Comparison of ENCODE assay signal across 26 cellular contexts in the genomic region with DNA sequence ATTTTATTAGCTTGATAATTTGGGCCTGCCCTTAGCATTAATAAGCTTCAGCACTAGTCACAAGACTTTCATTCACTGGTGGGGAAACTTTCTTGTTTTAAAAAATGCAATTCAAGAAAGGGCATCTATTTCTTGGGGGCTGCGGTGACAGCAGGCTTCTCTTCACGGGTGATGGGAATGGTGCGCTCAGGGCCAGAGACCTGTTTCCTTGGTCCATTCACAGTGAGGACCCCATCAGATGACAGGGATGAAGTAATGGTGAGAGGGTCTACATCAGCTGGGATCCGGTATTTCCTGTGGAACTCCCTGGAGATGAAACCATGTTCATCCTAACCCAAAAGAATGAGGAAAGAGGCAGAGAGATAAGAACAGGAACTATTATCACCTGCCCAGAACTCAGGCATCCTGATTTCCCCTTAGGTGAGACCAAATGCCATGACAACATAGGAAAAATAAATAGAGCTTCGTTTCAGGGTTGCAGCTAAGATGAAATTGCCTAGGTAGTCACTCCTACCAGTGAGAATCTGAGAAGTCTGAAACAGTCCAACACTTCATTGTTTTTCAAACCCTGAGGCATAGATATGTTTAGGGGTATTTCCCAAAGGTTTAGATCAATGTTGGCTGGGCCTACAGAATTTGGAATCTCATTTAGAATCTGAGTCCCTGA. TPM values are rescaled to one million over a fixed set of nuclear protein-coding genes. Genes with fewer than 3 reads are reported as not detected.
DNase-seq lines count a peak whose midpoint lies in the region; ATAC-seq, FAIRE-seq and TF ChIP-seq lines count a peak whose summit lies in the region.
"Had no signal": no experiment of that assay in that cellular context is flagged by ENCODE, and none has a peak within 500 bp of the region (broad histone marks: within the 10 kb centered on the region; RNA-seq: fewer than 3 reads in every experiment).

No MANE protein-coding gene starts in this region.

- no peak overlapping the region for H2BK15ac ChIP-seq in mesendoderm (replicated peaks; ENCODE audit: low read depth)

- no peak overlapping the region for H2AK5ac ChIP-seq in mesendoderm (ENCODE audit: low read length)

- POLR2A ChIA-PET in SK-N-SH (lab: Yijun Ruan, JAX), result no interaction called here
- POLR2A ChIA-PET in activated CD8-positive, alpha-beta T cell treated with anti-CD3 and anti-CD28 coated beads, Interleukin-2, amount 10 ng/mL, durations not matched to agents 7 days and 5 days (lab: Charles Lee), result no interaction called here

- peaks cover 28 to 32% of the 10 kb centered on the region in 2 donors for H3K27me3 Mint-ChIP-seq in natural killer cell treated with Interleukin-12 subunit alpha and Interleukin-12 subunit beta and Interleukin-15 and Interleukin-18, amount 100 ng/mL, for 72 hours
- peaks cover 32% of the 10 kb centered on the region for H3K27me3 Mint-ChIP-seq in activated CD8-positive, alpha-beta T cell treated with anti-CD3 and anti-CD28 coated beads, Interleukin-2, amount 10 ng/mL, durations not matched to agents 7 days and 5 days (ENCODE audit: low read depth)

- H2AFZ ChIP-seq in SK-N-SH (ENCODE audit: low read depth), result no peak overlapping the region

- no peak for TF ChIP-seq RAD21 in SK-N-SH (IDR thresholded peaks at IDR 0.05; ENCODE audit: low read length)

- no peak overlapping the region for H3K27ac Mint-ChIP-seq in natural killer cell treated with Interleukin-12 subunit alpha and Interleukin-12 subunit beta and Interleukin-15 and Interleukin-18, amount 100 ng/mL, for 72 hours
- no peak overlapping the region for H3K27ac Mint-ChIP-seq in activated CD8-positive, alpha-beta T cell treated with anti-CD3 and anti-CD28 coated beads, Interleukin-2, amount 10 ng/mL, durations not matched to agents 7 days and 5 days
- H3K27ac Mint-ChIP-seq: CD4-positive, CD25-positive, alpha-beta regulatory T cell; endodermal cell had no signal

- no peak for TF ChIP-seq EP300 in SK-N-SH (IDR thresholded peaks at IDR 0.05; ENCODE audit: borderline replicate concordance in 1 of 2, low read depth in 1 of 2, low read length in 1 of 2)

- H3K9me3 Mint-ChIP-seq in natural killer cell treated with Interleukin-12 subunit alpha and Interleukin-12 subunit beta and Interleukin-15 and Interleukin-18, amount 100 ng/mL, for 72 hours, result no peaks in the 10 kb centered on the region
- no peaks in the 10 kb centered on the region for H3K9me3 Mint-ChIP-seq in activated CD8-positive, alpha-beta T cell treated with anti-CD3 and anti-CD28 coated beads, Interleukin-2, amount 10 ng/mL, durations not matched to agents 7 days and 5 days (ENCODE audit: insufficient read depth)
- H3K9me3 Mint-ChIP-seq: CD4-positive, CD25-positive, alpha-beta regulatory T cell had no signal

- no peak for ATAC-seq in natural killer cell treated with Interleukin-12 subunit alpha and Interleukin-12 subunit beta and Interleukin-15 and Interleukin-18, amount 100 ng/mL, for 72 hours
- ATAC-seq in activated CD8-positive, alpha-beta T cell treated with anti-CD3 and anti-CD28 coated beads, Interleukin-2, amount 10 ng/mL, durations not matched to agents 7 days and 5 days, result no peak
- ATAC-seq: HCT116 had no signal

- no peaks in the 10 kb centered on the region for H3K36me3 Mint-ChIP-seq in natural killer cell treated with Interleukin-12 subunit alpha and Interleukin-12 subunit beta and Interleukin-15 and Interleukin-18, amount 100 ng/mL, for 72 hours
- no peaks in the 10 kb centered on the region for H3K36me3 Mint-ChIP-seq in activated CD8-positive, alpha-beta T cell treated with anti-CD3 and anti-CD28 coated beads, Interleukin-2, amount 10 ng/mL, durations not matched to agents 7 days and 5 days (ENCODE audit: low read depth)
- H3K36me3 Mint-ChIP-seq: CD4-positive, CD25-positive, alpha-beta regulatory T cell had no signal

- no peak overlapping the region for H3K23ac ChIP-seq in mesendoderm (ENCODE audit: low read length)

- DNase-seq in HTR-8/SVneo (ENCODE audit: insufficient read length, low spot score) (no peak), cerebellar cortex (ENCODE audit: low spot score) (peak; percentile 24), mesendoderm (peak; percentile 41), SK-N-SH (no peak), NOMO-1 treated with DMSO at 0.1 percent for 48 hours (lab: John Stamatoyannopoulos, UW; ENCODE audit: unreplicated experiment) (no peak)
- no peak for DNase-seq in natural killer cell treated with Interleukin-12 subunit alpha and Interleukin-12 subunit beta and Interleukin-15 and Interleukin-18, amount 100 ng/mL, for 72 hours (ENCODE audit: low spot score)
- DNase-seq in activated CD8-positive, alpha-beta T cell treated with anti-CD3 and anti-CD28 coated beads, Interleukin-2, amount 10 ng/mL, durations not matched to agents 7 days and 5 days, result no peak
- DNase-seq: activated CD4-positive, alpha-beta T cell treated with anti-CD3 and anti-CD28 coated beads, Interleukin-2, amount 50 U/mL, for 1 hour; activated CD8-positive, alpha-beta memory T cell treated with anti-CD3 and anti-CD28 coated beads, Interleukin-2, amount 50 U/mL, for 48 hours; activated effector memory CD4-positive, alpha-beta T cell treated with anti-CD3 and anti-CD28 coated beads, Interleukin-2, amount 50 U/mL, for 16 hours; CD4-positive, CD25-positive, alpha-beta regulatory T cell; endodermal cell; IMR-90; MG63; NCI-H1436 treated with DMSO at 0.1 percent for 48 hours; NCI-H2171; NCI-H69; OCI-M1; retina; SHP77 treated with DMSO at 0.1 percent for 48 hours; stimulated activated naive CD4-positive, alpha-beta T cell; T-helper 1 cell had no signal

- no peak overlapping the region for H3K4ac ChIP-seq in mesendoderm (ENCODE audit: low read depth, low read length)

- H4K8ac ChIP-seq in mesendoderm (ENCODE audit: low read depth, low read length), result no peak overlapping the region

- no peaks in the 10 kb centered on the region for H3K79me1 ChIP-seq in mesendoderm (ENCODE audit: low read length)

- no peaks in the 10 kb centered on the region for H4K20me1 ChIP-seq in SK-N-SH (ENCODE audit: insufficient read depth)

- H3K27ac ChIP-seq in mesendoderm (ENCODE audit: low read depth, low read length) (no peak overlapping the region), subcutaneous abdominal adipose tissue (ENCODE audit: low read depth, low read length) (peak overlapping the region; percentile 96), SK-N-SH (ENCODE audit: low read depth in 2 of 2, low read length in 1 of 2) (no peak overlapping the region)

- H2BK5ac ChIP-seq in mesendoderm (ENCODE audit: low read length), result no peak overlapping the region

- CTCF ChIA-PET in SK-N-SH (lab: Yijun Ruan, JAX), result no interaction called here
- CTCF ChIA-PET in activated CD8-positive, alpha-beta T cell treated with anti-CD3 and anti-CD28 coated beads, Interleukin-2, amount 10 ng/mL, durations not matched to agents 7 days and 5 days (lab: Charles Lee), result interaction anchor here (2.2 kb wide), 1 partner anchor 10 kb away, joined by 6 read pairs; a partner anchor contains a TSS

- no peak for TF ChIP-seq CTCF in SK-N-SH (IDR thresholded peaks at IDR 0.05)

- H3K4me3 Mint-ChIP-seq in natural killer cell treated with Interleukin-12 subunit alpha and Interleukin-12 subunit beta and Interleukin-15 and Interleukin-18, amount 100 ng/mL, for 72 hours, result no peak overlapping the region
- H3K4me3 Mint-ChIP-seq in activated CD8-positive, alpha-beta T cell treated with anti-CD3 and anti-CD28 coated beads, Interleukin-2, amount 10 ng/mL, durations not matched to agents 7 days and 5 days, result no peak overlapping the region
- H3K4me3 Mint-ChIP-seq: CD4-positive, CD25-positive, alpha-beta regulatory T cell; endodermal cell had no signal

- WGBS in mesendoderm (ENCODE audit: extremely low coverage, insufficient coverage, low lambda C conversion rate), result no CpG with 5 or more reads among the region's 5 CpGs
- WGBS in SK-N-SH (ENCODE audit: low lambda C conversion rate), result 78% methylated on average over 5 of the region's 5 CpGs

- FAIRE-seq in HTR-8/SVneo (lab: Jason Lieb, UNC), result peak; percentile 82
- FAIRE-seq: GM12892 had no signal

- no peak overlapping the region for H4K5ac ChIP-seq in mesendoderm (ENCODE audit: low read length)

- no peaks in the 10 kb centered on the region for H3K79me2 ChIP-seq in mesendoderm (ENCODE audit: control insufficient read depth, insufficient read depth, low read length)
- H3K79me2 ChIP-seq in SK-N-SH (ENCODE audit: insufficient read depth), result no peaks in the 10 kb centered on the region

- no peaks in the 10 kb centered on the region for H3K4me1 Mint-ChIP-seq in natural killer cell treated with Interleukin-12 subunit alpha and Interleukin-12 subunit beta and Interleukin-15 and Interleukin-18, amount 100 ng/mL, for 72 hours (ENCODE audit: low read depth in 2 of 2)
- H3K4me1 Mint-ChIP-seq in activated CD8-positive, alpha-beta T cell treated with anti-CD3 and anti-CD28 coated beads, Interleukin-2, amount 10 ng/mL, durations not matched to agents 7 days and 5 days (ENCODE audit: low read depth), result no peaks in the 10 kb centered on the region
- H3K4me1 Mint-ChIP-seq: CD4-positive, CD25-positive, alpha-beta regulatory T cell had no signal

- no peak overlapping the region for H2BK120ac ChIP-seq in mesendoderm (ENCODE audit: low read depth, low read length)

- H3K9me3 ChIP-seq in subcutaneous abdominal adipose tissue (ENCODE audit: control insufficient read depth in 5 of 5, low read length in 5 of 5), result no peaks in the 10 kb centered on the region
- H3K9me3 ChIP-seq in SK-N-SH, result no peaks in the 10 kb centered on the region

- H3K4me1 ChIP-seq in mesendoderm (ENCODE audit: control insufficient read depth, low read depth, low read length) (peaks cover 24% of the 10 kb centered on the region), subcutaneous abdominal adipose tissue (ENCODE audit: control insufficient read depth in 5 of 5, insufficient read depth in 5 of 5, low read length in 5 of 5) (peaks cover 7 to 56% (median 47%) of the 10 kb centered on the region in 5 donors), SK-N-SH (ENCODE audit: control insufficient read depth in 1 of 2, insufficient read depth in 2 of 2, low read depth in 1 of 2, low read length in 1 of 2) (peaks cover 6 to 7% of the 10 kb centered on the region in 2 experiments; a peak in 2 of 4 replicates)

- H3K4me2 ChIP-seq in mesendoderm (ENCODE audit: low read length) (no peak overlapping the region), SK-N-SH (no peak overlapping the region)

- no peak overlapping the region for H3K56ac ChIP-seq in mesendoderm (ENCODE audit: low read length)

- no peaks in the 10 kb centered on the region for H3K36me3 ChIP-seq in mesendoderm (ENCODE audit: control insufficient read depth, insufficient read depth, low read length)
- H3K36me3 ChIP-seq in subcutaneous abdominal adipose tissue (ENCODE audit: control insufficient read depth in 5 of 5, insufficient read depth in 5 of 5, low read length in 5 of 5), result peaks cover 8 to 22% (median 15%) of the 10 kb centered on the region in 5 donors
- H3K36me3 ChIP-seq in SK-N-SH (replicated peaks in 1 of 2; ENCODE audit: control insufficient read depth in 1 of 2, insufficient read depth in 2 of 2, low read length in 1 of 2), result no peaks in the 10 kb centered on the region
- H3K36me3 ChIP-seq: MG63 had no signal

- H3K4me3 ChIP-seq in mesendoderm (ENCODE audit: low read length), result no peak overlapping the region
- peak overlapping the region in 4 of 5 donors; percentile 70 to 87 (median 80) for H3K4me3 ChIP-seq in subcutaneous abdominal adipose tissue (ENCODE audit: low read depth in 1 of 5, low read length in 5 of 5)
- H3K4me3 ChIP-seq in SK-N-SH (ENCODE audit: low read depth in 2 of 2, low read length in 1 of 2), result no peak overlapping the region
- H3K4me3 ChIP-seq: MG63 had no signal

- H3K27me3 ChIP-seq in mesendoderm (ENCODE audit: insufficient read depth, low read length, poor library complexity) (no peaks in the 10 kb centered on the region), subcutaneous abdominal adipose tissue (ENCODE audit: control insufficient read depth in 5 of 5, insufficient read depth in 4 of 5, low read length in 5 of 5) (peaks cover 0 to 5% (median 0%) of the 10 kb centered on the region in 5 donors), SK-N-SH (ENCODE audit: insufficient read depth) (no peaks in the 10 kb centered on the region)
- H3K27me3 ChIP-seq: MG63 had no signal

- no peak overlapping the region for H3K18ac ChIP-seq in mesendoderm (ENCODE audit: low read length)

- H3K9ac ChIP-seq in mesendoderm (ENCODE audit: low read length) (no peak overlapping the region), subcutaneous abdominal adipose tissue (ENCODE audit: low read length in 5 of 5) (peak overlapping the region in 3 of 5 donors; percentile 11 to 85 (median 81)), SK-N-SH (no peak overlapping the region)

- peaks cover 13% of the 10 kb centered on the region for H3F3A ChIP-seq in SK-N-SH (replicated peaks; ENCODE audit: insufficient read depth)

- no peaks in the 10 kb centered on the region for H3K9me2 ChIP-seq in SK-N-SH

RNA-seq across cellular contexts. Expression of a gene that starts 2.8 kb away (rescaled TPM):
- 3.4 TPM for polyA plus RNA-seq in mesendoderm (2013, experiment 1 of 2)
- 4.2 TPM for polyA plus RNA-seq in mesendoderm (2013, experiment 2 of 2)
- polyA plus RNA-seq in SK-N-SH (2012; rRNA removed), result 0.92 and 1.5 TPM in 2 replicates
- polyA plus RNA-seq in SK-N-SH (2012; cell fraction: cytosol; rRNA removed), result 0.67 and 1.2 TPM in 2 replicates
- polyA plus RNA-seq in SK-N-SH (2012; cell fraction: nucleus; rRNA removed), result 0.29 and 1.8 TPM in 2 replicates
- not detected for total RNA-seq in natural killer cell treated with Interleukin-12 subunit alpha and Interleukin-12 subunit beta and Interleukin-15 and Interleukin-18, amount 100 ng/mL, for 72 hours
- total RNA-seq in activated CD8-positive, alpha-beta T cell treated with anti-CD3 and anti-CD28 coated beads, Interleukin-2, amount 10 ng/mL, durations not matched to agents 7 days and 5 days, result not detected
- total RNA-seq: CD4-positive, CD25-positive, alpha-beta regulatory T cell had no signal
- polyA plus RNA-seq: CD4-positive, CD25-positive, alpha-beta regulatory T cell had no signal

RNA-seq across cellular contexts. Expression of a gene that starts 3.8 kb away (rescaled TPM):
- 0.56 TPM for polyA plus RNA-seq in mesendoderm (2013, experiment 1 of 2)
- 0.53 TPM for polyA plus RNA-seq in mesendoderm (2013, experiment 2 of 2)
- not detected in 2 replicates for polyA plus RNA-seq in SK-N-SH (2012; rRNA removed)
- polyA plus RNA-seq in SK-N-SH (2012; cell fraction: cytosol; rRNA removed), result 0.03 TPM in 1 of 2 replicates, not detected in the other
- 0.13 TPM in 1 of 2 replicates, not detected in the other for polyA plus RNA-seq in SK-N-SH (2012; cell fraction: nucleus; rRNA removed)
- total RNA-seq in natural killer cell treated with Interleukin-12 subunit alpha and Interleukin-12 subunit beta and Interleukin-15 and Interleukin-18, amount 100 ng/mL, for 72 hours, result not detected
- total RNA-seq in activated CD8-positive, alpha-beta T cell treated with anti-CD3 and anti-CD28 coated beads, Interleukin-2, amount 10 ng/mL, durations not matched to agents 7 days and 5 days, result not detected
- total RNA-seq: CD4-positive, CD25-positive, alpha-beta regulatory T cell had no signal
- polyA plus RNA-seq: CD4-positive, CD25-positive, alpha-beta regulatory T cell had no signal

RNA-seq across cellular contexts. Expression of a gene that starts 9.9 kb away (rescaled TPM):
- polyA plus RNA-seq in mesendoderm (2013, experiment 1 of 2), result 1.3 TPM
- polyA plus RNA-seq in mesendoderm (2013, experiment 2 of 2), result 1.5 TPM
- polyA plus RNA-seq in SK-N-SH (2012; rRNA removed), result not detected in 2 replicates
- polyA plus RNA-seq in SK-N-SH (2012; cell fraction: cytosol; rRNA removed), result not detected in 2 replicates
- not detected in 2 replicates for polyA plus RNA-seq in SK-N-SH (2012; cell fraction: nucleus; rRNA removed)
- total RNA-seq in natural killer cell treated with Interleukin-12 subunit alpha and Interleukin-12 subunit beta and Interleukin-15 and Interleukin-18, amount 100 ng/mL, for 72 hours, result not detected
- not detected for total RNA-seq in activated CD8-positive, alpha-beta T cell treated with anti-CD3 and anti-CD28 coated beads, Interleukin-2, amount 10 ng/mL, durations not matched to agents 7 days and 5 days
- total RNA-seq: CD4-positive, CD25-positive, alpha-beta regulatory T cell; cerebellum had no signal

RNA-seq across cellular contexts. Expression of a gene that starts 28.4 kb away (rescaled TPM):
- 3.7 TPM for polyA plus RNA-seq in mesendoderm (2013, experiment 1 of 2)
- 3.9 TPM for polyA plus RNA-seq in mesendoderm (2013, experiment 2 of 2)
- 5.3 and 6.8 TPM in 2 replicates for polyA plus RNA-seq in SK-N-SH (2012; rRNA removed)
- polyA plus RNA-seq in SK-N-SH (2012; cell fraction: cytosol; rRNA removed), result 6.3 and 6.9 TPM in 2 replicates
- polyA plus RNA-seq in SK-N-SH (2012; cell fraction: nucleus; rRNA removed), result 5.9 and 9.3 TPM in 2 replicates
- total RNA-seq in natural killer cell treated with Interleukin-12 subunit alpha and Interleukin-12 subunit beta and Interleukin-15 and Interleukin-18, amount 100 ng/mL, for 72 hours, result 1 to 10 TPM in 1 of 2 donors, under 1 TPM in 1; 0.45 to 7.3 TPM
- total RNA-seq in activated CD8-positive, alpha-beta T cell treated with anti-CD3 and anti-CD28 coated beads, Interleukin-2, amount 10 ng/mL, durations not matched to agents 7 days and 5 days, result 1 to 10 TPM; 3.1 to 5.1 TPM

RNA-seq across cellular contexts. Expression of a gene that starts 29.4 kb away (rescaled TPM):
- 22.5 TPM for polyA plus RNA-seq in mesendoderm (2013, experiment 1 of 2)
- 24.1 TPM for polyA plus RNA-seq in mesendoderm (2013, experiment 2 of 2)
- 36.7 and 61.2 TPM in 2 replicates for polyA plus RNA-seq in SK-N-SH (2012; rRNA removed)
- polyA plus RNA-seq in SK-N-SH (2012; cell fraction: cytosol; rRNA removed), result 46.8 and 79.7 TPM in 2 replicates
- 18.1 and 22.1 TPM in 2 replicates for polyA plus RNA-seq in SK-N-SH (2012; cell fraction: nucleus; rRNA removed)
- 10 to 100 TPM in 1 of 2 donors, 1 to 10 TPM in 1; 8.4 to 11.8 TPM for total RNA-seq in natural killer cell treated with Interleukin-12 subunit alpha and Interleukin-12 subunit beta and Interleukin-15 and Interleukin-18, amount 100 ng/mL, for 72 hours
- total RNA-seq in activated CD8-positive, alpha-beta T cell treated with anti-CD3 and anti-CD28 coated beads, Interleukin-2, amount 10 ng/mL, durations not matched to agents 7 days and 5 days, result 10 to 100 TPM; 17.8 to 18.3 TPM

Comparison
In these comparisons a context has a peak if more than half of its experiments do, and no peak if none do; other contexts are left out.
1. DNase-seq: peak in cerebellar cortex (single experiment) and mesendoderm (single experiment); none in HTR-8/SVneo (single experiment), SK-N-SH (single experiment), natural killer cell treated with Interleukin-12 subunit alpha and Interleukin-12 subunit beta and Interleukin-15 and Interleukin-18, amount 100 ng/mL, for 72 hours (single experiment), activated CD8-positive, alpha-beta T cell treated with anti-CD3 and anti-CD28 coated beads, Interleukin-2, amount 10 ng/mL, durations not matched to agents 7 days and 5 days (single experiment) and NOMO-1 treated with DMSO at 0.1 percent for 48 hours (single experiment).
2. H3K4me3 ChIP-seq: peak in subcutaneous abdominal adipose tissue (4 of 5); none in mesendoderm (single experiment) and SK-N-SH (0 of 2).
3. H3K9ac ChIP-seq: peak in subcutaneous abdominal adipose tissue (3 of 5); none in mesendoderm (single experiment) and SK-N-SH (single experiment).